2 cellular contexts compared by ENCODE assay signal in genomic region chr3:131381445-131382291, GRCh38.
TF ChIP-seq lines count a peak whose summit lies in the region.

Gene NUDT16, plus strand, starts transcription at chr3:131381774. Its CDS starts 31 bp downstream, at chr3:131381805.

TF ChIP-seq in HCT116, 20 proteins besides CTCF, POLR2A, EP300 and RAD21:
- TF ChIP-seq REST (IDR thresholded peaks at IDR 0.05; ENCODE audit: low read depth) (no peak), POLR2AphosphoS5 (IDR thresholded peaks at IDR 0.05; ENCODE audit: low read depth, low read length) (peak; percentile 75), YY1 (IDR thresholded peaks at IDR 0.05; ENCODE audit: extremely low read depth, insufficient replicate concordance, low read depth, low read length) (peak; percentile 76), ZBTB33 (IDR thresholded peaks at IDR 0.05; ENCODE audit: extremely low read depth, insufficient replicate concordance, low read length) (no peak), SRF (IDR thresholded peaks at IDR 0.05; ENCODE audit: low read depth) (no peak), ZNF274 (IDR thresholded peaks at IDR 0.05; ENCODE audit: low read depth, low read length) (no peak), EZH2 (IDR thresholded peaks at IDR 0.05) (no peak), ATF3 (IDR thresholded peaks at IDR 0.05) (no peak), FOSL1 (IDR thresholded peaks at IDR 0.05; ENCODE audit: low read depth) (no peak), ZFX (IDR thresholded peaks at IDR 0.05) (no peak), CBX3 (IDR thresholded peaks at IDR 0.05; ENCODE audit: low read depth) (no peak), SP1 (IDR thresholded peaks at IDR 0.05; ENCODE audit: low read depth) (peak; percentile 93), CEBPB (IDR thresholded peaks at IDR 0.05; ENCODE audit: low read depth) (no peak), EGR1 (IDR thresholded peaks at IDR 0.05; ENCODE audit: low read depth) (no peak), SIN3A (IDR thresholded peaks at IDR 0.05; ENCODE audit: low read depth) (no peak; the same call in 1 of the 2 replicates), ELF1 (IDR thresholded peaks at IDR 0.05; ENCODE audit: borderline replicate concordance, low read depth) (no peak), EZH2phosphoT487 (IDR thresholded peaks at IDR 0.05; ENCODE audit: borderline replicate concordance) (no peak), JUND (IDR thresholded peaks at IDR 0.05) (no peak), TCF7L2 (IDR thresholded peaks at IDR 0.05; ENCODE audit: borderline replicate concordance, extremely low read depth, insufficient read depth, insufficient read length) (no peak)

TF ChIP-seq in SK-N-SH, 30 proteins besides CTCF, POLR2A, EP300 and RAD21 (continued from another document):
- TF ChIP-seq ZBTB33 (IDR thresholded peaks at IDR 0.05; ENCODE audit: borderline replicate concordance, low read depth) (no peak), GATA2 (CRISPR knock-in tag; IDR thresholded peaks at IDR 0.05) (no peak), USF2 (IDR thresholded peaks at IDR 0.05; ENCODE audit: borderline replicate concordance, low read depth, low read length) (no peak), EZH2phosphoT487 (IDR thresholded peaks at IDR 0.05; ENCODE audit: borderline replicate concordance, low read depth) (no peak), TEAD4 (IDR thresholded peaks at IDR 0.05; ENCODE audit: borderline replicate concordance, insufficient read depth) (no peak), SMC3 (IDR thresholded peaks at IDR 0.05; ENCODE audit: low read depth, low read length) (no peak; the same call in 1 of the 2 replicates), ELF1 (IDR thresholded peaks at IDR 0.05) (no peak), TAF1 (IDR thresholded peaks at IDR 0.05; ENCODE audit: borderline replicate concordance, low read depth, low read length) (peak; percentile 81), USF1 (IDR thresholded peaks at IDR 0.05; ENCODE audit: borderline replicate concordance, low read depth) (no peak), CHD2 (IDR thresholded peaks at IDR 0.05; ENCODE audit: low read length, partially characterized antibody) (peak; percentile 84), YY1 (IDR thresholded peaks at IDR 0.05; ENCODE audit: low read depth) (peak; percentile 86), POLR2AphosphoS5 (IDR thresholded peaks at IDR 0.05; ENCODE audit: low read depth, low read length) (peak; percentile 81), IRF3 (IDR thresholded peaks at IDR 0.05; ENCODE audit: low read depth, low read length) (peak; percentile 51; the same call in 1 of the 2 replicates), REST (IDR thresholded peaks at IDR 0.05; ENCODE audit: low read depth, low read length) (no peak), MAX (IDR thresholded peaks at IDR 0.05; ENCODE audit: low read depth) (no peak; the same call in 1 of the 2 replicates), GABPA (IDR thresholded peaks at IDR 0.05; ENCODE audit: low read depth) (no peak), RFX5 (IDR thresholded peaks at IDR 0.05; ENCODE audit: low read length) (peak; percentile 75; the same call in 1 of the 2 replicates)
